8 cellular contexts compared by ENCODE assay signal in the genomic region with DNA sequence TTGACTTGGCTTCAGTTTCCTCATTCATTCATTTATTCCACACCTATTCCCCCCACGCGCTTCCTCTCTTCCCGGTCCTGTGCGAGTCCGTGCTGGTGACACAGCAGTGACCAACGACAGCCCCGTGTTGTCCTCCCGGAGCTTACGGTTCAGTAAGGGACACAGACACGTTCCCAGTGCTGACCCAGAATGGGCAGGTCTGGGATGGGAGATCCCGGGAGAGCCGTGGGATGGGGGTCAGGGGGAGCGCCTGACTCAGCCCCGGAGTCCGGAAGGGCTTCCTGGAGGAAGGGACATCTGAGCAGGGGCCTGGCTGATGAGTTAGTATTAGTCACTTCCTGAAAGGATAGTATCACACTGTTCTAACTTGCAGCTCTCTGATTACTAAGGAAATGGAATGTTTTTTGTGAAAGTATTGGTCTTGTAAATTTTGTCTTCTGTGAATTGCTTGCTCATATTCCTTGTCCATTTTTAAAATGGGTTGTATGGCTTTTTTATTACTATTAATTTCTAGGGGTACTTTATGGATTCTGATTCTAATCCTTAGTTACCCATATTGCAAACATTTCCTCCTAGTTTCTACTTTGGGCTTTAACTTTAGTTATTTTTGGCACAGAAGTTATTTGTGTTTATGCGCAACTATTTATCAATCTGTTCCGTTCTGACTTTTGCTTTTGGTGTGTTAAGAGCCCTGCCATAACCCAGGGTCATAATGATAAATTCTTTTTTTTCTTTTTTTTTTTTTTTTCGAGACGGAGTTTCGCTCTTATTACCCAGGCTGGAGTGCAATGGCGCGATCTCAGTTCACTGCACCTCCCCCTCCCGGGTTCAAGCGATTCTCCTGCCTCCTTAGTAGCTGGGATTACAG. TPM values are rescaled to one million over a fixed set of nuclear protein-coding genes. Genes with fewer than 3 reads are reported as not detected.
DNase-seq lines count a peak whose midpoint lies in the region; ATAC-seq and TF ChIP-seq lines count a peak whose summit lies in the region.

No MANE protein-coding gene starts in this region.

- H3K27me3 Mint-ChIP-seq in activated T-cell treated with anti-CD3 and anti-CD28 coated beads, Interleukin-2, amount 50 U/mL, for 4 hours (ENCODE audit: low read depth) = peaks cover 5% of the 10 kb centered on the region

- in situ Hi-C loops in G401 (cut with HindIII; ENCODE audit: low sequenced_read_pairs) = no loop called here

- peaks cover 21% of the 10 kb centered on the region for H3K36me3 ChIP-seq in neuron (ENCODE audit: insufficient read depth, low read length)

- no peaks in the 10 kb centered on the region for H3K9me3 Mint-ChIP-seq in activated T-cell treated with anti-CD3 and anti-CD28 coated beads, Interleukin-2, amount 50 U/mL, for 4 hours

- H3K27me3 ChIP-seq in neuron (ENCODE audit: insufficient read depth, low read length) = no peaks in the 10 kb centered on the region

- H3K4me3 ChIP-seq in fibroblast of villous mesenchyme (ENCODE audit: low read depth, low read length) (peak overlapping the region; percentile 81), neuron (ENCODE audit: low read length) (peak overlapping the region; percentile 69)

- H3K9me3 ChIP-seq in neuron (ENCODE audit: low read length) = no peaks in the 10 kb centered on the region

- peaks cover 13% of the 10 kb centered on the region for H3K36me3 Mint-ChIP-seq in activated T-cell treated with anti-CD3 and anti-CD28 coated beads, Interleukin-2, amount 50 U/mL, for 4 hours (ENCODE audit: insufficient read depth)

- peaks cover 50% of the 10 kb centered on the region for H3K4me1 Mint-ChIP-seq in activated T-cell treated with anti-CD3 and anti-CD28 coated beads, Interleukin-2, amount 50 U/mL, for 4 hours (ENCODE audit: low read depth)

- DNase-seq in AG20443 (ENCODE audit: low spot score) (peak; percentile 82), NCI-H2171 treated with DMSO at 0.1 percent for 48 hours (lab: John Stamatoyannopoulos, UW) (peak; percentile 79), fibroblast of villous mesenchyme (ENCODE audit: low read depth) (peak; percentile 96), G401 (ENCODE audit: low spot score) (no peak)
- DNase-seq in activated T-cell treated with anti-CD3 and anti-CD28 coated beads, Interleukin-2, amount 50 U/mL, for 4 hours = no peak

- peak overlapping the region; percentile 76 for H2AFZ ChIP-seq in neuron (ENCODE audit: low read depth, low read length)

- no peak for TF ChIP-seq CTCF in fibroblast of villous mesenchyme (IDR thresholded peaks at IDR 0.05; ENCODE audit: insufficient read depth, low read depth, low read length)

- peak overlapping the region; percentile 91 for H3K4me3 Mint-ChIP-seq in activated T-cell treated with anti-CD3 and anti-CD28 coated beads, Interleukin-2, amount 50 U/mL, for 4 hours

- peak; percentile 5 for ATAC-seq in GM18861 (IDR thresholded peaks at IDR 0.05; ENCODE audit: unreplicated experiment)
- ATAC-seq in activated T-cell treated with anti-CD3 and anti-CD28 coated beads, Interleukin-2, amount 50 U/mL, for 4 hours = peak; percentile 71 to 72
- ATAC-seq in GM19455 (IDR thresholded peaks at IDR 0.05; ENCODE audit: unreplicated experiment) = no peak

- peaks cover 17% of the 10 kb centered on the region for H3K4me1 ChIP-seq in neuron (ENCODE audit: insufficient read depth, low read length)

RNA-seq across cellular contexts. Expression of gene ERCC1, which starts 0.7 kb away (rescaled TPM):
- 10 to 100 TPM; 68.0 to 86.2 (median 85.7) TPM for total RNA-seq in activated T-cell treated with anti-CD3 and anti-CD28 coated beads, Interleukin-2, amount 50 U/mL, for 4 hours
- 73.0 and 88.9 TPM in 2 replicates for total RNA-seq in fibroblast of villous mesenchyme
- total RNA-seq in G401 (2014; rRNA removed; shearing (Covaris generic)) = 115 and 130 TPM in 2 replicates

RNA-seq across cellular contexts. Expression of gene POLR1G, which starts 18.0 kb away (rescaled TPM):
- total RNA-seq in activated T-cell treated with anti-CD3 and anti-CD28 coated beads, Interleukin-2, amount 50 U/mL, for 4 hours = 10 to 100 TPM; 45.2 to 57.3 (median 49.1) TPM
- 8.1 and 13.4 TPM in 2 replicates for total RNA-seq in fibroblast of villous mesenchyme
- total RNA-seq in G401 (2014; rRNA removed; shearing (Covaris generic)) = 28.4 and 32.3 TPM in 2 replicates

RNA-seq across cellular contexts. Expression of gene PPP1R13L, which starts 19.6 kb away (rescaled TPM):
- 1 to 10 TPM; 1.6 to 6.8 (median 4.1) TPM for total RNA-seq in activated T-cell treated with anti-CD3 and anti-CD28 coated beads, Interleukin-2, amount 50 U/mL, for 4 hours
- 5.6 and 8.4 TPM in 2 replicates for total RNA-seq in fibroblast of villous mesenchyme
- 3.6 and 21.0 TPM in 2 replicates for total RNA-seq in G401 (2014; rRNA removed; shearing (Covaris generic))

RNA-seq across cellular contexts. Expression of gene FOSB, which starts 43.4 kb away (rescaled TPM):
- total RNA-seq in activated T-cell treated with anti-CD3 and anti-CD28 coated beads, Interleukin-2, amount 50 U/mL, for 4 hours = 10 to 100 TPM; 10.5 to 13.4 (median 13.2) TPM
- total RNA-seq in fibroblast of villous mesenchyme = 13.0 and 16.1 TPM in 2 replicates
- 0.31 and 1.5 TPM in 2 replicates for total RNA-seq in G401 (2014; rRNA removed; shearing (Covaris generic))

RNA-seq across cellular contexts. Expression of gene ERCC2, which starts 54.1 kb away (rescaled TPM):
- 10 to 100 TPM; 22.2 to 23.8 (median 23.8) TPM for total RNA-seq in activated T-cell treated with anti-CD3 and anti-CD28 coated beads, Interleukin-2, amount 50 U/mL, for 4 hours
- total RNA-seq in fibroblast of villous mesenchyme = 53.5 and 73.0 TPM in 2 replicates
- 60.2 and 60.6 TPM in 2 replicates for total RNA-seq in G401 (2014; rRNA removed; shearing (Covaris generic))

Comparison
In these comparisons a context has a peak if more than half of its experiments do, and no peak if none do; other contexts are left out.
1. DNase-seq: peak in AG20443 (single experiment), NCI-H2171 treated with DMSO at 0.1 percent for 48 hours (single experiment) and fibroblast of villous mesenchyme (single experiment); none in activated T-cell treated with anti-CD3 and anti-CD28 coated beads, Interleukin-2, amount 50 U/mL, for 4 hours (single experiment) and G401 (single experiment).